Comparison of ENCODE assay signal across 8 cellular contexts in the genomic region with DNA sequence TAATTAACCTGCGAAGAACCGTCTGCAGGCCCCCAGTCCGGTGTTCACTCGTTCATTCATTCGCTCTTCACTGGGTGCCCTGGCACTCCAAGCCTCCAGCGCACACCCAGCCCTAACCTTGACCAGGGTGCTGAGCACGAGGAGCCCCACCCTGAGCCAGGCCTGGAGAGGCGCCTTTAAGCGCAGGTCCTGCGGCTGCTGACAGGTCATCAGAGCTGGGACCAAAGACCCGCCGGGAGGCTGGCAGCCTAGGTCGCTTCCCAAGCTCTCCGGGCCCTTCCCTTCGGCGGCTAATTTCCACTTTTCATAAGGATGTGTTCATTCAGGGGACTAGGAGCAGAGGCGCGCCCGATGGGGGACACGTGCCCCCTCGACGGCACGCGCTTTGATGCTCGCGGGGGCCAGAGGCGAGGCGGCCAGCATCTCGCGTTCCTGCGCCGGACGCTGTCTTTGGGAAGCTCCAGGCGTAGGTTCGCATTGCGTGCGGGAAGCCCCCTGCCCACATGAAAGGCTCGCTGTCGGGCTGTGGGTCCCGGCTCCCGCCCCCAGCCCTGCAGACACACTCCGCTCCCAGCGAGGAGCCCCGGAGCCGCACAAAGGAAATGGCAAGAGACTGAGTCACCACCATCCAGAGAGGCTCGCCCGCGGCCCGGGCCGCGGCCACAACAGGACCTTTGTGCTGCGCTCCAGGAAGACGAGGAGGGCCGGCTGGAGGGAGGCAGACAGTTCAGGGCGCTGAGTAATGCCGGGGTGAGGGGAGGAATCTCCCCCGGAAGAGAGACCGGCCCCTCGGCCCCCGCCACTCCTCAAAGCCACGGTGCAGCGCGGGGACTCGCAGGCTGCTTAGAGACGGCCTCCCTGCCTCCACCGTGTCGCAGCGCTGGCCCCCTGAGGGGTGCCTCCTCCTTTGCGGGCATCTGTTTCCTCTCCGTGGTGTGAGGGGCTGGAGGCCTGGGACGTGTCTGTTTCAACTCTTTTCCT.
DNase-seq lines count a peak whose midpoint lies in the region; ATAC-seq and TF ChIP-seq lines count a peak whose summit lies in the region.

No MANE protein-coding gene starts in this region.

- H4K12ac ChIP-seq in trophoblast cell (ENCODE audit: low read depth, low read length), result peak overlapping the region; percentile 34

- no peak overlapping the region for H3K27ac ChIP-seq in GM23338 (ENCODE audit: low read depth)
- H3K27ac ChIP-seq in trophoblast cell (ENCODE audit: low read depth, low read length), result peak overlapping the region; percentile 52
- no peak overlapping the region for H3K27ac ChIP-seq in CD4-positive, alpha-beta memory T cell (ENCODE audit: low read depth, low read length)

- no peak overlapping the region for H3K27ac Mint-ChIP-seq in GM23338
- no peak overlapping the region for H3K27ac Mint-ChIP-seq in CD4-positive, alpha-beta memory T cell

- no peaks in the 10 kb centered on the region for H3K9me3 Mint-ChIP-seq in GM23338
- H3K9me3 Mint-ChIP-seq in CD4-positive, alpha-beta memory T cell, result no peaks in the 10 kb centered on the region

- H3K23ac ChIP-seq in trophoblast cell (ENCODE audit: low read length), result no peak overlapping the region

- no peaks in the 10 kb centered on the region for H4K20me1 ChIP-seq in GM23338 (replicated peaks; ENCODE audit: insufficient read depth)

- peak overlapping the region; percentile 75 for H2BK120ac ChIP-seq in trophoblast cell (ENCODE audit: insufficient read depth, low read length, poor library complexity)

- H3K4me1 Mint-ChIP-seq in GM23338, result peaks cover 25% of the 10 kb centered on the region
- H3K4me1 Mint-ChIP-seq in CD4-positive, alpha-beta memory T cell, result peaks cover 0 to 1% (median 0%) of the 10 kb centered on the region in 4 donors

- CTCF ChIA-PET in CD4-positive, alpha-beta memory T cell (lab: Charles Lee; ENCODE audit: partially characterized antibody), result no interaction called here

- H4K8ac ChIP-seq in trophoblast cell (ENCODE audit: low read depth, low read length), result peak overlapping the region; percentile 68

- peaks cover 31% of the 10 kb centered on the region for H3K79me1 ChIP-seq in trophoblast cell (ENCODE audit: low read length)

- POLR2A ChIA-PET in CD4-positive, alpha-beta memory T cell (lab: Charles Lee; ENCODE audit: partially characterized antibody), result no interaction called here

- H3K4ac ChIP-seq in trophoblast cell (ENCODE audit: low read depth, low read length), result peak overlapping the region; percentile 7

- peak overlapping the region; percentile 87 for H2BK12ac ChIP-seq in trophoblast cell (ENCODE audit: low read length)

- H3K27me3 Mint-ChIP-seq in GM23338 (ENCODE audit: insufficient read depth, low read depth, poor library complexity), result peaks cover 30% of the 10 kb centered on the region
- H3K27me3 Mint-ChIP-seq in CD4-positive, alpha-beta memory T cell, result peaks cover 11 to 15% of the 10 kb centered on the region in 2 donors

- no peak overlapping the region for H3K9ac ChIP-seq in trophoblast cell (ENCODE audit: low read length)

- WGBS in trophoblast cell (ENCODE audit: extremely low coverage, insufficient coverage, insufficient read length), result no CpG with 5 or more reads among the region's 71 CpGs

- DNase-seq in GM23338 (ENCODE audit: low spot score) (peak; percentile 77), fibroblast of the conjunctiva (ENCODE audit: low read depth) (peak; percentile 22), trophoblast cell (peak; percentile 76 to 83)
- DNase-seq in CD4-positive, alpha-beta memory T cell, result no peak
- DNase-seq in activated effector memory CD4-positive, alpha-beta T cell treated with anti-CD3 and anti-CD28 coated beads, Interleukin-2, amount 50 U/mL, for 16 hours, result no peak

- peak overlapping the region; percentile 76 for H3K14ac ChIP-seq in trophoblast cell (ENCODE audit: low read length)

- intact Hi-C loops in CD4-positive, alpha-beta memory T cell (cut with micrococcal nuclease), result no loop called here

- H3K36me3 Mint-ChIP-seq in GM23338 (ENCODE audit: low read depth), result no peaks in the 10 kb centered on the region
- H3K36me3 Mint-ChIP-seq in CD4-positive, alpha-beta memory T cell, result no peaks in the 10 kb centered on the region

- H4K91ac ChIP-seq in trophoblast cell (ENCODE audit: low read depth, low read length), result peak overlapping the region; percentile 85

- peak overlapping the region; percentile 36; the same call in 1 of the 2 replicates for H3K4me3 ChIP-seq in GM23338
- H3K4me3 ChIP-seq in trophoblast cell (ENCODE audit: low read depth, low read length), result no peak overlapping the region
- no peak overlapping the region for H3K4me3 ChIP-seq in CD4-positive, alpha-beta memory T cell (ENCODE audit: low read length in 2 of 2)

- ATAC-seq in GM23338 (peak; percentile 89), SK-N-SH treated with all-trans-retinoic acid at 6 μM for 48 hours (peak; percentile 80), HG03039 (IDR thresholded peaks at IDR 0.05; ENCODE audit: unreplicated experiment) (no peak), HG03460 (IDR thresholded peaks at IDR 0.05; ENCODE audit: unreplicated experiment) (no peak)

- no peak for TF ChIP-seq CTCF in GM23338 (conservative IDR thresholded peaks at IDR 0.05; ENCODE audit: low read depth in 2 of 2)

- H3K4me1 ChIP-seq in GM23338 (ENCODE audit: insufficient read depth) (peaks cover 18% of the 10 kb centered on the region), trophoblast cell (ENCODE audit: control insufficient read depth in 1 of 2, insufficient read depth in 2 of 2, low read length in 2 of 2) (peaks cover 31 to 40% of the 10 kb centered on the region in 2 experiments)
- H3K4me1 ChIP-seq in CD4-positive, alpha-beta memory T cell (ENCODE audit: insufficient read depth, low read length), result no peaks in the 10 kb centered on the region

- H3K27me3 ChIP-seq in GM23338 (ENCODE audit: insufficient read depth), result peaks cover 35% of the 10 kb centered on the region
- no peaks in the 10 kb centered on the region for H3K27me3 ChIP-seq in trophoblast cell (ENCODE audit: insufficient read depth, low read length)
- H3K27me3 ChIP-seq in CD4-positive, alpha-beta memory T cell (ENCODE audit: insufficient read depth, low read length), result no peaks in the 10 kb centered on the region

- H3K9me3 ChIP-seq in trophoblast cell (ENCODE audit: insufficient read depth, low read depth, low read length), result no peaks in the 10 kb centered on the region
- no peaks in the 10 kb centered on the region for H3K9me3 ChIP-seq in CD4-positive, alpha-beta memory T cell (ENCODE audit: control insufficient read depth in 1 of 2, low read length in 2 of 2)

- peak overlapping the region; percentile 70 for H2BK5ac ChIP-seq in trophoblast cell (ENCODE audit: low read depth, low read length, poor library complexity)

- H3K9me2 ChIP-seq in GM23338 (ENCODE audit: insufficient read depth), result peaks cover 16% of the 10 kb centered on the region

- H3K36me3 ChIP-seq in GM23338 (ENCODE audit: insufficient read depth) (no peaks in the 10 kb centered on the region), trophoblast cell (ENCODE audit: control insufficient read depth in 1 of 2, insufficient read depth in 2 of 2, low read length in 2 of 2) (no peaks in the 10 kb centered on the region)
- no peaks in the 10 kb centered on the region for H3K36me3 ChIP-seq in CD4-positive, alpha-beta memory T cell (ENCODE audit: insufficient read depth, low read length)

- H2AFZ ChIP-seq in GM23338 (peak overlapping the region; percentile 99), trophoblast cell (ENCODE audit: insufficient read depth, low read length, poor library complexity) (peak overlapping the region; percentile 48)

- H3K79me2 ChIP-seq in GM23338 (replicated peaks; ENCODE audit: insufficient read depth), result no peaks in the 10 kb centered on the region
- peaks cover 2% of the 10 kb centered on the region for H3K79me2 ChIP-seq in trophoblast cell (ENCODE audit: control insufficient read depth, insufficient read depth, low read length, poor library complexity)

- H3K4me3 Mint-ChIP-seq in GM23338, result no peak overlapping the region
- H3K4me3 Mint-ChIP-seq in CD4-positive, alpha-beta memory T cell, result peak overlapping the region in 1 of 8 donors; percentile 45

- peak overlapping the region; percentile 77 for H3K18ac ChIP-seq in trophoblast cell (ENCODE audit: low read length)

- peak overlapping the region; percentile 27 for H2AK5ac ChIP-seq in trophoblast cell (ENCODE audit: low read length)

- 0 out of 2 replicates have a peak, but pooled peaks cover 11% of the 10 kb centered on the region for H3F3A ChIP-seq in GM23338 (replicated peaks; ENCODE audit: low read depth)

- peak overlapping the region; percentile 66 for H3K4me2 ChIP-seq in GM23338
- peak overlapping the region; percentile 33 for H3K4me2 ChIP-seq in trophoblast cell (ENCODE audit: low read length)

TF ChIP-seq in GM23338, 12 proteins besides CTCF, POLR2A, EP300 and RAD21:
- TF ChIP-seq ETS1 (IDR thresholded peaks at IDR 0.05) (no peak), POLR2AphosphoS5 (IDR thresholded peaks at IDR 0.05; ENCODE audit: low read depth) (no peak), STAT1 (IDR thresholded peaks at IDR 0.05; ENCODE audit: unreplicated experiment) (no peak), EZH2 (IDR thresholded peaks at IDR 0.05; ENCODE audit: low read depth, unreplicated experiment) (no peak), CREB1 (CRISPR knock-in tag; IDR thresholded peaks at IDR 0.05; ENCODE audit: low read depth) (no peak)
TF ChIP-seq in GM23338: peak in this region for 0.

TF ChIP-seq in SK-N-SH treated with all-trans-retinoic acid at 6 μM for 48 hours, 23 proteins besides CTCF, POLR2A, EP300 and RAD21 (continues in another document):
- no peak for TF ChIP-seq TCF4 (CRISPR knock-in tag; IDR thresholded peaks at IDR 0.05; ENCODE audit: borderline replicate concordance)
- TF ChIP-seq, protein P1, sequence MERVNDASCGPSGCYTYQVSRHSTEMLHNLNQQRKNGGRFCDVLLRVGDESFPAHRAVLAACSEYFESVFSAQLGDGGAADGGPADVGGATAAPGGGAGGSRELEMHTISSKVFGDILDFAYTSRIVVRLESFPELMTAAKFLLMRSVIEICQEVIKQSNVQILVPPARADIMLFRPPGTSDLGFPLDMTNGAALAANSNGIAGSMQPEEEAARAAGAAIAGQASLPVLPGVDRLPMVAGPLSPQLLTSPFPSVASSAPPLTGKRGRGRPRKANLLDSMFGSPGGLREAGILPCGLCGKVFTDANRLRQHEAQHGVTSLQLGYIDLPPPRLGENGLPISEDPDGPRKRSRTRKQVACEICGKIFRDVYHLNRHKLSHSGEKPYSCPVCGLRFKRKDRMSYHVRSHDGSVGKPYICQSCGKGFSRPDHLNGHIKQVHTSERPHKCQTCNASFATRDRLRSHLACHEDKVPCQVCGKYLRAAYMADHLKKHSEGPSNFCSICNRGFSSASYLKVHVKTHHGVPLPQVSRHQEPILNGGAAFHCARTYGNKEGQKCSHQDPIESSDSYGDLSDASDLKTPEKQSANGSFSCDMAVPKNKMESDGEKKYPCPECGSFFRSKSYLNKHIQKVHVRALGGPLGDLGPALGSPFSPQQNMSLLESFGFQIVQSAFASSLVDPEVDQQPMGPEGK (CRISPR knock-in tag; IDR thresholded peaks at IDR 0.05; ENCODE audit: borderline replicate concordance), result no peak
- TF ChIP-seq RARB (CRISPR knock-in tag; IDR thresholded peaks at IDR 0.05), result no peak

Comparison
In these comparisons a context has a peak if more than half of its experiments do, and no peak if none do; other contexts are left out.
1. ATAC-seq: peak in GM23338 (single experiment) and SK-N-SH treated with all-trans-retinoic acid at 6 μM for 48 hours (single experiment); none in HG03039 (single experiment) and HG03460 (single experiment).
2. DNase-seq: peak in GM23338 (single experiment), fibroblast of the conjunctiva (single experiment) and trophoblast cell (2 of 2); none in CD4-positive, alpha-beta memory T cell (0 of 5) and activated effector memory CD4-positive, alpha-beta T cell treated with anti-CD3 and anti-CD28 coated beads, Interleukin-2, amount 50 U/mL, for 16 hours (single experiment).